ENCODE assay signal across 1 cellular context in the genomic region with DNA sequence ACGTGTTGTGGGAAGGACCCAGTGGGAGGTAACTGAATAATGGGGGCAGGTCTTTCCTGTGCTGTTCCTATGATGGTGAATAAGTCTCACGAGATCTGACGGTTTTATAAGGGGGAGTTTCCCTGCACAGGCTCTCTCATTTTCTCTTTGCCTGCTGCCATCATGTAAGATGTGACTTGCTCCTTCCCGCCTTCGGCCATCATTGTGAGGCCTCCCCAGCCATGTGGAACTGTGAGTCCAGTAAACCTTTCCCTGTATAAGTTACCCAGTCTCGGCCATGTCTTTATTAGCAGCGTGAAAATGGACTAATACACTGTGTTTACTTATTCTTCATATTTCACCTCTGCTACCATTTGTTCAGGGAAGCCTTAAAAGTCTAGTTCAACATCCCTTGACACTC.
TF ChIP-seq lines count a peak whose summit lies in the region.

No MANE protein-coding gene starts in this region.

TF ChIP-seq in GM23338, 12 proteins besides CTCF, POLR2A, EP300 and RAD21:
- TF ChIP-seq, protein P1, sequence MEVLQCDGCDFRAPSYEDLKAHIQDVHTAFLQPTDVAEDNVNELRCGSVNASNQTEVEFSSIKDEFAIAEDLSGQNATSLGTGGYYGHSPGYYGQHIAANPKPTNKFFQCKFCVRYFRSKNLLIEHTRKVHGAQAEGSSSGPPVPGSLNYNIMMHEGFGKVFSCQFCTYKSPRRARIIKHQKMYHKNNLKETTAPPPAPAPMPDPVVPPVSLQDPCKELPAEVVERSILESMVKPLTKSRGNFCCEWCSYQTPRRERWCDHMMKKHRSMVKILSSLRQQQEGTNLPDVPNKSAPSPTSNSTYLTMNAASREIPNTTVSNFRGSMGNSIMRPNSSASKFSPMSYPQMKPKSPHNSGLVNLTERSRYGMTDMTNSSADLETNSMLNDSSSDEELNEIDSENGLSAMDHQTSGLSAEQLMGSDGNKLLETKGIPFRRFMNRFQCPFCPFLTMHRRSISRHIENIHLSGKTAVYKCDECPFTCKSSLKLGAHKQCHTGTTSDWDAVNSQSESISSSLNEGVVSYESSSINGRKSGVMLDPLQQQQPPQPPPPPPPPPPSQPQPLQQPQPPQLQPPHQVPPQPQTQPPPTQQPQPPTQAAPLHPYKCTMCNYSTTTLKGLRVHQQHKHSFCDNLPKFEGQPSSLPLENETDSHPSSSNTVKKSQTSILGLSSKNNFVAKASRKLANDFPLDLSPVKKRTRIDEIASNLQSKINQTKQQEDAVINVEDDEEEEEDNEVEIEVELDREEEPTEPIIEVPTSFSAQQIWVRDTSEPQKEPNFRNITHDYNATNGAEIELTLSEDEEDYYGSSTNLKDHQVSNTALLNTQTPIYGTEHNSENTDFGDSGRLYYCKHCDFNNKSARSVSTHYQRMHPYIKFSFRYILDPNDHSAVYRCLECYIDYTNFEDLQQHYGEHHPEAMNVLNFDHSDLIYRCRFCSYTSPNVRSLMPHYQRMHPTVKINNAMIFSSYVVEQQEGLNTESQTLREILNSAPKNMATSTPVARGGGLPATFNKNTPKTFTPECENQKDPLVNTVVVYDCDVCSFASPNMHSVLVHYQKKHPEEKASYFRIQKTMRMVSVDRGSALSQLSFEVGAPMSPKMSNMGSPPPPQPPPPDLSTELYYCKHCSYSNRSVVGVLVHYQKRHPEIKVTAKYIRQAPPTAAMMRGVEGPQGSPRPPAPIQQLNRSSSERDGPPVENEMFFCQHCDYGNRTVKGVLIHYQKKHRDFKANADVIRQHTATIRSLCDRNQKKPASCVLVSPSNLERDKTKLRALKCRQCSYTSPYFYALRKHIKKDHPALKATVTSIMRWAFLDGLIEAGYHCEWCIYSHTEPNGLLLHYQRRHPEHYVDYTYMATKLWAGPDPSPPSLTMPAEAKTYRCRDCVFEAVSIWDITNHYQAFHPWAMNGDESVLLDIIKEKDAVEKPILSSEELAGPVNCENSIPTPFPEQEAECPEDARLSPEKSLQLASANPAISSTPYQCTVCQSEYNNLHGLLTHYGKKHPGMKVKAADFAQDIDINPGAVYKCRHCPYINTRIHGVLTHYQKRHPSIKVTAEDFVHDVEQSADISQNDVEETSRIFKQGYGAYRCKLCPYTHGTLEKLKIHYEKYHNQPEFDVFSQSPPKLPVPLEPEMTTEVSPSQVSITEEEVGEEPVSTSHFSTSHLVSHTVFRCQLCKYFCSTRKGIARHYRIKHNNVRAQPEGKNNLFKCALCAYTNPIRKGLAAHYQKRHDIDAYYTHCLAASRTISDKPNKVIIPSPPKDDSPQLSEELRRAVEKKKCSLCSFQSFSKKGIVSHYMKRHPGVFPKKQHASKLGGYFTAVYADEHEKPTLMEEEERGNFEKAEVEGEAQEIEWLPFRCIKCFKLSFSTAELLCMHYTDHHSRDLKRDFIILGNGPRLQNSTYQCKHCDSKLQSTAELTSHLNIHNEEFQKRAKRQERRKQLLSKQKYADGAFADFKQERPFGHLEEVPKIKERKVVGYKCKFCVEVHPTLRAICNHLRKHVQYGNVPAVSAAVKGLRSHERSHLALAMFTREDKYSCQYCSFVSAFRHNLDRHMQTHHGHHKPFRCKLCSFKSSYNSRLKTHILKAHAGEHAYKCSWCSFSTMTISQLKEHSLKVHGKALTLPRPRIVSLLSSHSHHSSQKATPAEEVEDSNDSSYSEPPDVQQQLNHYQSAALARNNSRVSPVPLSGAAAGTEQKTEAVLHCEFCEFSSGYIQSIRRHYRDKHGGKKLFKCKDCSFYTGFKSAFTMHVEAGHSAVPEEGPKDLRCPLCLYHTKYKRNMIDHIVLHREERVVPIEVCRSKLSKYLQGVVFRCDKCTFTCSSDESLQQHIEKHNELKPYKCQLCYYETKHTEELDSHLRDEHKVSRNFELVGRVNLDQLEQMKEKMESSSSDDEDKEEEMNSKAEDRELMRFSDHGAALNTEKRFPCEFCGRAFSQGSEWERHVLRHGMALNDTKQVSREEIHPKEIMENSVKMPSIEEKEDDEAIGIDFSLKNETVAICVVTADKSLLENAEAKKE (CRISPR knock-in tag; IDR thresholded peaks at IDR 0.05): no peak
- TF ChIP-seq EZH2phosphoT487 (IDR thresholded peaks at IDR 0.05; ENCODE audit: unreplicated experiment) (no peak), EZH2 (IDR thresholded peaks at IDR 0.05; ENCODE audit: low read depth, unreplicated experiment) (no peak), CREB1 (CRISPR knock-in tag; IDR thresholded peaks at IDR 0.05; ENCODE audit: low read depth) (no peak)
- TF ChIP-seq, protein P2, sequence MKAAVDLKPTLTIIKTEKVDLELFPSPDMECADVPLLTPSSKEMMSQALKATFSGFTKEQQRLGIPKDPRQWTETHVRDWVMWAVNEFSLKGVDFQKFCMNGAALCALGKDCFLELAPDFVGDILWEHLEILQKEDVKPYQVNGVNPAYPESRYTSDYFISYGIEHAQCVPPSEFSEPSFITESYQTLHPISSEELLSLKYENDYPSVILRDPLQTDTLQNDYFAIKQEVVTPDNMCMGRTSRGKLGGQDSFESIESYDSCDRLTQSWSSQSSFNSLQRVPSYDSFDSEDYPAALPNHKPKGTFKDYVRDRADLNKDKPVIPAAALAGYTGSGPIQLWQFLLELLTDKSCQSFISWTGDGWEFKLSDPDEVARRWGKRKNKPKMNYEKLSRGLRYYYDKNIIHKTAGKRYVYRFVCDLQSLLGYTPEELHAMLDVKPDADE (IDR thresholded peaks at IDR 0.05): no peak
